9 cellular contexts compared by ENCODE assay signal in genomic region chr17:39618252-39618913, GRCh38. TPM values are rescaled to one million over a fixed set of nuclear protein-coding genes. Genes with fewer than 3 reads are reported as not detected.
DNase-seq lines count a peak whose midpoint lies in the region; ATAC-seq and TF ChIP-seq lines count a peak whose summit lies in the region.
"Had no signal": no experiment of that assay in that cellular context is flagged by ENCODE, and none has a peak within 500 bp of the region (broad histone marks: within the 10 kb centered on the region; RNA-seq: fewer than 3 reads in every experiment).

No MANE protein-coding gene starts in this region.

- H3K4me3 Mint-ChIP-seq in stimulated activated naive CD8-positive, alpha-beta T cell treated with anti-CD3 and anti-CD28 coated beads, Interleukin-15, Interleukin-2, amounts not matched to agents 100 ng/mL and 50 ng/mL, for 24 hours = peak overlapping the region; percentile 70
- peak overlapping the region; percentile 86 for H3K4me3 Mint-ChIP-seq in T-helper 17 cell

- peaks cover 19% of the 10 kb centered on the region for H3K4me1 Mint-ChIP-seq in stimulated activated naive CD8-positive, alpha-beta T cell treated with anti-CD3 and anti-CD28 coated beads, Interleukin-15, Interleukin-2, amounts not matched to agents 100 ng/mL and 50 ng/mL, for 24 hours (ENCODE audit: low read depth)
- H3K4me1 Mint-ChIP-seq in T-helper 17 cell = peaks cover 23% of the 10 kb centered on the region

- WGBS in heart right ventricle, 2 donors = 2 to 3% methylated on average over 32 to 33 of the region's 33 CpGs

- H3K36me3 Mint-ChIP-seq in stimulated activated naive CD8-positive, alpha-beta T cell treated with anti-CD3 and anti-CD28 coated beads, Interleukin-15, Interleukin-2, amounts not matched to agents 100 ng/mL and 50 ng/mL, for 24 hours (ENCODE audit: low read depth) = no peaks in the 10 kb centered on the region
- H3K36me3 Mint-ChIP-seq in T-helper 17 cell (ENCODE audit: low read depth) = no peaks in the 10 kb centered on the region

- peaks cover 13% of the 10 kb centered on the region for H3K27me3 Mint-ChIP-seq in stimulated activated naive CD8-positive, alpha-beta T cell treated with anti-CD3 and anti-CD28 coated beads, Interleukin-15, Interleukin-2, amounts not matched to agents 100 ng/mL and 50 ng/mL, for 24 hours
- H3K27me3 Mint-ChIP-seq in T-helper 17 cell = peaks cover 17% of the 10 kb centered on the region

- no peak for TF ChIP-seq CTCF in heart right ventricle (IDR thresholded peaks at IDR 0.05)

- no peaks in the 10 kb centered on the region for H3K36me3 ChIP-seq in heart right ventricle

- H3K9me3 ChIP-seq in T-helper 17 cell (ENCODE audit: control insufficient read depth, low read length, poor library complexity, severe bottlenecking) = no peaks in the 10 kb centered on the region
- H3K9me3 ChIP-seq in heart right ventricle = no peaks in the 10 kb centered on the region

- no peak for DNase-seq in stimulated activated naive CD8-positive, alpha-beta T cell treated with anti-CD3 and anti-CD28 coated beads, Interleukin-15, Interleukin-2, amounts not matched to agents 100 U/mL and 50 U/mL, for 24 hours
- DNase-seq in T-helper 17 cell (no peak), heart right ventricle (no peak), head of caudate nucleus (no peak)
- no peak for DNase-seq in stimulated activated CD4-positive, alpha-beta T cell treated with anti-CD3 and anti-CD28 coated beads, Interleukin-1b, Interleukin-23, amount 100 ng/mL, for 48 hours

- peaks cover 2 to 26% (median 14%) of the 10 kb centered on the region in 9 donors for H3K4me1 ChIP-seq in heart right ventricle

- H3K9me3 Mint-ChIP-seq in stimulated activated naive CD8-positive, alpha-beta T cell treated with anti-CD3 and anti-CD28 coated beads, Interleukin-15, Interleukin-2, amounts not matched to agents 100 ng/mL and 50 ng/mL, for 24 hours = no peaks in the 10 kb centered on the region

- H3K4me3 ChIP-seq in heart right ventricle (peak overlapping the region; percentile 14 to 66 (median 56)), skin epidermis (peak overlapping the region; percentile 33 to 67 (median 50))

- H3K27ac ChIP-seq in heart right ventricle = peak overlapping the region in 9 of 10 donors; percentile 14 to 68 (median 48)
- peak overlapping the region in 12 of 21 experiments; percentile 21 to 66 (median 52) for H3K27ac ChIP-seq in skin epidermis

- H3K27me3 ChIP-seq in heart right ventricle = peaks cover 0 to 64% (median 22%) of the 10 kb centered on the region in 7 donors

- H3K27ac Mint-ChIP-seq in stimulated activated naive CD8-positive, alpha-beta T cell treated with anti-CD3 and anti-CD28 coated beads, Interleukin-15, Interleukin-2, amounts not matched to agents 100 ng/mL and 50 ng/mL, for 24 hours = peak overlapping the region; percentile 76
- H3K27ac Mint-ChIP-seq in T-helper 17 cell = no peak overlapping the region

- ATAC-seq in stimulated activated naive CD8-positive, alpha-beta T cell treated with anti-CD3 and anti-CD28 coated beads, Interleukin-15, Interleukin-2, amounts not matched to agents 100 U/mL and 50 U/mL, for 24 hours = no peak
- ATAC-seq in T-helper 17 cell = no peak
- ATAC-seq in heart right ventricle = peak in 2 of 8 donors; percentile 3 to 7
- ATAC-seq in GM21515 (IDR thresholded peaks at IDR 0.05; ENCODE audit: unreplicated experiment) = no peak

- intact Hi-C loops in heart right ventricle (cut with DNase I) (loop anchor here in 2 of 10 donors (5.0 kb wide), 1 partner anchor 41 kb away; no protein-coding TSS in a partner anchor), head of caudate nucleus (cut with DNase I) (no loop called here)

RNA-seq across cellular contexts. Expression of gene PPP1R1B, which starts 8.4 kb away (rescaled TPM):
- total RNA-seq in T-helper 17 cell = under 1 TPM; 0.22 to 0.42 TPM
- 1 to 10 TPM in 2 of 10 donors, under 1 TPM in 7, not detected in 1; 0.28 to 1.1 (median 0.63) TPM for total RNA-seq in heart right ventricle
- 1 to 10 TPM in 1 of 2 donors, under 1 TPM in 1; 0.80 to 2.1 TPM for polyA plus RNA-seq in heart right ventricle
- total RNA-seq: pulmonary artery endothelial cell had no signal

RNA-seq across cellular contexts. Expression of gene NEUROD2, which starts 10.7 kb away (rescaled TPM):
- total RNA-seq in T-helper 17 cell (not detected), heart right ventricle (not detected)
- not detected for polyA plus RNA-seq in heart right ventricle
- total RNA-seq: pulmonary artery endothelial cell had no signal

RNA-seq across cellular contexts. Expression of gene STARD3, which starts 18.6 kb away (rescaled TPM):
- total RNA-seq in T-helper 17 cell (10 to 100 TPM; 60.9 to 67.2 TPM), heart right ventricle (10 to 100 TPM; 14.2 to 25.3 (median 19.6) TPM)
- 10 to 100 TPM; 39.2 to 46.1 TPM for polyA plus RNA-seq in heart right ventricle

RNA-seq across cellular contexts. Expression of gene TCAP, which starts 46.8 kb away (rescaled TPM):
- total RNA-seq in T-helper 17 cell (1 to 10 TPM; 1.5 to 3.1 TPM), heart right ventricle (1,000 to 10,000 TPM; 3,683 to 6,290 (median 4,342) TPM)
- 1,000 to 10,000 TPM; 2,452 to 2,624 TPM for polyA plus RNA-seq in heart right ventricle

RNA-seq across cellular contexts. Expression of gene PNMT, which starts 49.9 kb away (rescaled TPM):
- total RNA-seq in T-helper 17 cell = not detected
- total RNA-seq in heart right ventricle = 10 to 100 TPM in 1 of 10 donors, 1 to 10 TPM in 9; 2.7 to 12.8 (median 3.9) TPM
- 10 to 100 TPM; 16.8 to 30.0 TPM for polyA plus RNA-seq in heart right ventricle
- total RNA-seq: pulmonary artery endothelial cell had no signal
